In genomic region chr4:22077571-22077970, GRCh38 we compare ENCODE assay signal across 29 cellular contexts.
"Had no signal": no experiment of that assay in that cellular context is flagged by ENCODE, and none has a peak within 500 bp of the region (broad histone marks: within the 10 kb centered on the region; RNA-seq: fewer than 3 reads in every experiment).

No MANE protein-coding gene starts in this region.

- DNase-seq: activated B cell treated with CpG ODN at 0.5 μM for 24 hours; activated CD4-positive, alpha-beta memory T cell treated with anti-CD3 and anti-CD28 coated beads for 36 hours; activated CD4-positive, alpha-beta T cell treated with anti-CD3 and anti-CD28 coated beads for 4 hours; activated CD4-positive, alpha-beta T cell treated with anti-CD3 and anti-CD28 coated beads, Interleukin-2, amount 50 U/mL, for 1 hour; activated CD4-positive, CD25-positive, alpha-beta regulatory T cell treated with anti-CD3 and anti-CD28 coated beads, Interleukin-2, amount 50 U/mL, for 72 hours; activated CD8-positive, alpha-beta memory T cell treated with anti-CD3 and anti-CD28 coated beads, Interleukin-2, amount 50 U/mL, for 4 hours; activated gamma-delta T cell treated with Interleukin-2 at 50 U/mL for 16 hours; activated naive CD4-positive, alpha-beta T cell treated with anti-CD3 and anti-CD28 coated beads for 36 hours; activated T-cell treated with anti-CD3 and anti-CD28 coated beads for 4 hours; activated T-cell treated with anti-CD3 and anti-CD28 coated beads, Interleukin-2, amount 50 U/mL, for 4 hours; adrenal gland; NCI-H1105; NCI-H1417 treated with DMSO at 0.1 percent for 48 hours; NCI-H187 treated with DMSO at 0.1 percent for 48 hours; NCI-H2081; NCI-H2171 treated with DMSO at 0.1 percent for 48 hours; NCI-H2227 treated with DMSO at 0.1 percent for 48 hours; NCI-H446 treated with DMSO at 0.1 percent for 48 hours; NCI-H524; NCI-H69; NCI-H82; Peyer's patch; RPMI8226; SHP77 treated with DMSO at 0.1 percent for 48 hours; T-helper 1 cell; T-helper 2 cell; T-helper 9 cell had no signal

- H3K4me1 ChIP-seq: adrenal gland, Peyer's patch, SJSA1 had no signal

- H3K9me3 ChIP-seq: adrenal gland, Peyer's patch, SJSA1 had no signal

- H3K4me3 ChIP-seq: adrenal gland, Peyer's patch, SJSA1 had no signal

- H3K36me3 ChIP-seq: adrenal gland, Peyer's patch, SJSA1 had no signal

- H3K27me3 ChIP-seq: adrenal gland, Peyer's patch, SJSA1 had no signal

- H3K27ac ChIP-seq: adrenal gland, Peyer's patch, SJSA1, VCaP had no signal
